9 cellular contexts compared by ENCODE assay signal in genomic region chrY:15424633-15425259, GRCh38.
A peak's percentile ranks its signal among the peaks of the same experiment; 100 is the strongest.
DNase-seq lines count a peak whose midpoint lies in the region; ATAC-seq and TF ChIP-seq lines count a peak whose summit lies in the region.
"Had no signal": no experiment of that assay in that cellular context is flagged by ENCODE, and none has a peak within 500 bp of the region (broad histone marks: within the 10 kb centered on the region; RNA-seq: fewer than 3 reads in every experiment).

No MANE protein-coding gene starts in this region.

- H3K9me3 Mint-ChIP-seq in CD8-positive, alpha-beta memory T cell: no peaks in the 10 kb centered on the region
- no peaks in the 10 kb centered on the region; the same call in 1 of the 2 replicates for H3K9me3 Mint-ChIP-seq in HFFc6
- H3K9me3 Mint-ChIP-seq in activated T-helper 1 cell treated with anti-CD3 and anti-CD28 coated beads, Interleukin-12 subunit alpha, Interleukin-12 subunit beta, Interleukin-2, Interleukin-4 antibody, amounts not matched to agents 30 ng/mL and 10 ng/mL and 1 ng/mL, durations not matched to agents 14 hours and 24 hours and 36 hours: peaks cover 13% of the 10 kb centered on the region
- no peaks in the 10 kb centered on the region for H3K9me3 Mint-ChIP-seq in nephron progenitor cell

- H3K36me3 ChIP-seq in CD8-positive, alpha-beta memory T cell (ENCODE audit: insufficient read depth, low read length): no peaks in the 10 kb centered on the region
- H3K36me3 ChIP-seq: SJCRH30 had no signal

- CTCF ChIA-PET in CD8-positive, alpha-beta memory T cell (lab: Charles Lee): interaction anchor here (0.7 kb wide), 1 partner anchor 1721 kb away, joined by 4 read pairs; no protein-coding TSS in a partner anchor

- peaks cover 0 to 33% (median 0%) of the 10 kb centered on the region in 3 donors for H3K4me1 Mint-ChIP-seq in CD8-positive, alpha-beta memory T cell
- H3K4me1 Mint-ChIP-seq in HFFc6 (ENCODE audit: low read depth): peaks cover 17% of the 10 kb centered on the region
- peaks cover 20% of the 10 kb centered on the region for H3K4me1 Mint-ChIP-seq in activated T-helper 1 cell treated with anti-CD3 and anti-CD28 coated beads, Interleukin-12 subunit alpha, Interleukin-12 subunit beta, Interleukin-2, Interleukin-4 antibody, amounts not matched to agents 30 ng/mL and 10 ng/mL and 1 ng/mL, durations not matched to agents 14 hours and 24 hours and 36 hours (ENCODE audit: low read depth)
- H3K4me1 Mint-ChIP-seq in nephron progenitor cell: no peaks in the 10 kb centered on the region

- intact Hi-C loops in activated T-helper 1 cell treated with anti-CD3 and anti-CD28 coated beads, Interleukin-12 subunit alpha, Interleukin-12 subunit beta, Interleukin-2, Interleukin-4 antibody, amounts not matched to agents 30 ng/mL and 10 ng/mL and 1 ng/mL, durations not matched to agents 14 hours and 24 hours and 36 hours (cut with micrococcal nuclease): no loop called here
- intact Hi-C loops in lower leg skin (cut with DNase I; ENCODE audit: low total_unique reads): no loop called here

- peak overlapping the region in 2 of 7 donors; percentile 93 to 94 for H3K4me3 Mint-ChIP-seq in CD8-positive, alpha-beta memory T cell
- H3K4me3 Mint-ChIP-seq in HFFc6: peak overlapping the region; percentile 90
- peak overlapping the region; percentile 80 for H3K4me3 Mint-ChIP-seq in activated T-helper 1 cell treated with anti-CD3 and anti-CD28 coated beads, Interleukin-12 subunit alpha, Interleukin-12 subunit beta, Interleukin-2, Interleukin-4 antibody, amounts not matched to agents 30 ng/mL and 10 ng/mL and 1 ng/mL, durations not matched to agents 14 hours and 24 hours and 36 hours
- H3K4me3 Mint-ChIP-seq in nephron progenitor cell: no peak overlapping the region

- POLR2A ChIA-PET in CD8-positive, alpha-beta memory T cell (lab: Charles Lee): no interaction called here

- peak overlapping the region; percentile 16 for H3K27ac ChIP-seq in CD8-positive, alpha-beta memory T cell (ENCODE audit: low read depth, low read length)
- H3K27ac ChIP-seq: SJCRH30 had no signal

- ATAC-seq in HG02571 (IDR thresholded peaks at IDR 0.05; ENCODE audit: unreplicated experiment): no peak

- 2% methylated on average over 6 of the region's 6 CpGs; no CpG with 5 or more reads in 1 of the 2 donors for WGBS in lower leg skin, 2 donors

- TF ChIP-seq CTCF in HFFc6 (IDR thresholded peaks at IDR 0.05): no peak
- no peak for TF ChIP-seq CTCF in lower leg skin (IDR thresholded peaks at IDR 0.05)
- TF ChIP-seq CTCF in nephron progenitor cell (IDR thresholded peaks at IDR 0.05): no peak

- no peaks in the 10 kb centered on the region for H3K9me3 ChIP-seq in CD8-positive, alpha-beta memory T cell (ENCODE audit: low read length)
- H3K9me3 ChIP-seq: SJCRH30 had no signal

- H3K27ac Mint-ChIP-seq in CD8-positive, alpha-beta memory T cell: peak overlapping the region in 2 of 8 donors; percentile 80 to 96
- H3K27ac Mint-ChIP-seq in HFFc6: peak overlapping the region; percentile 87
- peak overlapping the region; percentile 68 for H3K27ac Mint-ChIP-seq in activated T-helper 1 cell treated with anti-CD3 and anti-CD28 coated beads, Interleukin-12 subunit alpha, Interleukin-12 subunit beta, Interleukin-2, Interleukin-4 antibody, amounts not matched to agents 30 ng/mL and 10 ng/mL and 1 ng/mL, durations not matched to agents 14 hours and 24 hours and 36 hours
- no peak overlapping the region for H3K27ac Mint-ChIP-seq in nephron progenitor cell

- TF ChIP-seq POLR2A in lower leg skin (IDR thresholded peaks at IDR 0.05): no peak

- H3K4me3 ChIP-seq in CD8-positive, alpha-beta memory T cell (ENCODE audit: low read length): peak overlapping the region; percentile 75
- H3K4me3 ChIP-seq in lower leg skin (ENCODE audit: low read depth, poor library complexity, severe bottlenecking): peak overlapping the region; percentile 9
- H3K4me3 ChIP-seq: SJCRH30 had no signal

- peaks cover 0 to 4% (median 0%) of the 10 kb centered on the region in 3 donors for H3K36me3 Mint-ChIP-seq in CD8-positive, alpha-beta memory T cell
- no peaks in the 10 kb centered on the region for H3K36me3 Mint-ChIP-seq in HFFc6 (ENCODE audit: low read depth)
- no peaks in the 10 kb centered on the region for H3K36me3 Mint-ChIP-seq in activated T-helper 1 cell treated with anti-CD3 and anti-CD28 coated beads, Interleukin-12 subunit alpha, Interleukin-12 subunit beta, Interleukin-2, Interleukin-4 antibody, amounts not matched to agents 30 ng/mL and 10 ng/mL and 1 ng/mL, durations not matched to agents 14 hours and 24 hours and 36 hours (ENCODE audit: low read depth)
- H3K36me3 Mint-ChIP-seq in nephron progenitor cell (ENCODE audit: low read depth): no peaks in the 10 kb centered on the region

- DNase-seq in CD8-positive, alpha-beta memory T cell: no peak
- peak; percentile 17 for DNase-seq in HFFc6
- peak; percentile 3 for DNase-seq in activated T-helper 1 cell treated with anti-CD3 and anti-CD28 coated beads, Interleukin-12 subunit alpha, Interleukin-12 subunit beta, Interleukin-2, Interleukin-4 antibody, amounts not matched to agents 30 ng/mL and 10 ng/mL and 1 ng/mL, durations not matched to agents 14 hours and 24 hours and 36 hours (ENCODE audit: low spot score)
- DNase-seq in lower leg skin (ENCODE audit: low spot score in 2 of 2): no peak
- no peak for DNase-seq in nephron progenitor cell
- no peak for DNase-seq in NCI-H524 (lab: John Stamatoyannopoulos, UW)
- no peak for DNase-seq in ecto neural progenitor cell (ENCODE audit: low spot score)
- DNase-seq: SJCRH30 had no signal

- H3K27me3 Mint-ChIP-seq in CD8-positive, alpha-beta memory T cell: no peaks in the 10 kb centered on the region
- peaks cover 3% of the 10 kb centered on the region; the same call in 1 of the 2 replicates for H3K27me3 Mint-ChIP-seq in HFFc6 (ENCODE audit: insufficient read depth)
- peaks cover 9% of the 10 kb centered on the region for H3K27me3 Mint-ChIP-seq in activated T-helper 1 cell treated with anti-CD3 and anti-CD28 coated beads, Interleukin-12 subunit alpha, Interleukin-12 subunit beta, Interleukin-2, Interleukin-4 antibody, amounts not matched to agents 30 ng/mL and 10 ng/mL and 1 ng/mL, durations not matched to agents 14 hours and 24 hours and 36 hours (ENCODE audit: insufficient read depth)
- H3K27me3 Mint-ChIP-seq in nephron progenitor cell (ENCODE audit: low read depth, poor library complexity): no peaks in the 10 kb centered on the region

- peaks cover 23% of the 10 kb centered on the region for H3K4me1 ChIP-seq in CD8-positive, alpha-beta memory T cell (ENCODE audit: insufficient read depth, low read length)
- H3K4me1 ChIP-seq: SJCRH30 had no signal

- H3K27me3 ChIP-seq in CD8-positive, alpha-beta memory T cell (ENCODE audit: insufficient read depth, low read length, poor library complexity, severe bottlenecking): no peaks in the 10 kb centered on the region
- H3K27me3 ChIP-seq: SJCRH30 had no signal

Comparison
In these comparisons a context has a peak if more than half of its experiments do, and no peak if none do; other contexts are left out.
1. DNase-seq: peak in HFFc6 (single experiment) and activated T-helper 1 cell treated with anti-CD3 and anti-CD28 coated beads, Interleukin-12 subunit alpha, Interleukin-12 subunit beta, Interleukin-2, Interleukin-4 antibody, amounts not matched to agents 30 ng/mL and 10 ng/mL and 1 ng/mL, durations not matched to agents 14 hours and 24 hours and 36 hours (single experiment); none in CD8-positive, alpha-beta memory T cell (0 of 5), lower leg skin (0 of 2), nephron progenitor cell (single experiment), NCI-H524 (0 of 2) and ecto neural progenitor cell (single experiment).